Comparison of ENCODE assay signal across 29 cellular contexts in genomic region chr10:13337827-13338196, GRCh38. TPM values are rescaled to one million over a fixed set of nuclear protein-coding genes. Genes with fewer than 3 reads are reported as not detected.
DNase-seq lines count a peak whose midpoint lies in the region; ATAC-seq, FAIRE-seq and TF ChIP-seq lines count a peak whose summit lies in the region.
"Had no signal": no experiment of that assay in that cellular context is flagged by ENCODE, and none has a peak within 500 bp of the region (broad histone marks: within the 10 kb centered on the region; RNA-seq: fewer than 3 reads in every experiment).

No MANE protein-coding gene starts in this region.

- FAIRE-seq in HepG2 (lab: Jason Lieb, UNC): no peak
- FAIRE-seq: bronchial epithelial cell, G401.6 had no signal

- H3K36me3 ChIP-seq in liver (ENCODE audit: control insufficient read depth in 4 of 4, insufficient read depth in 3 of 4, low read depth in 1 of 4, low read length in 3 of 4) (peaks cover 6 to 13% (median 7%) of the 10 kb centered on the region in 4 donors), HepG2 (replicated peaks in 1 of 2; ENCODE audit: control insufficient read depth in 1 of 2, insufficient read depth in 2 of 2, low read length in 2 of 2) (peaks cover 9 to 44% of the 10 kb centered on the region in 2 experiments), mesenchymal stem cell (ENCODE audit: control insufficient read depth in 1 of 2, insufficient read depth in 2 of 2, low read depth in 1 of 2, low read length in 2 of 2) (peaks cover 30 to 34% of the 10 kb centered on the region in 2 experiments)

- H3K23ac ChIP-seq in mesenchymal stem cell (ENCODE audit: low read length in 2 of 2): no peak overlapping the region

- no peak for TF ChIP-seq POLR2A in HepG2 (IDR thresholded peaks at IDR 0.05; ENCODE audit: insufficient read depth in 1 of 2, low read depth in 2 of 2, low read length in 2 of 2)

- TF ChIP-seq EP300 in HepG2 (IDR thresholded peaks at IDR 0.05; ENCODE audit: low read depth in 2 of 2, low read length in 2 of 2): no peak
- TF ChIP-seq EP300 in HepG2 (CRISPR knock-in tag; IDR thresholded peaks at IDR 0.05; ENCODE audit: borderline replicate concordance): no peak

- 54% methylated on average over 6 of the region's 6 CpGs for whole genome bisulfite sequencing in liver
- whole genome bisulfite sequencing in HepG2 (ENCODE audit: low lambda C conversion rate): 94% methylated on average over 6 of the region's 6 CpGs
- WGBS in mesenchymal stem cell: 95% methylated on average over 4 of the region's 6 CpGs

- H4K20me1 ChIP-seq in HepG2 (ENCODE audit: insufficient read depth, low read length): no peaks in the 10 kb centered on the region

- H3K4me1 ChIP-seq in liver (ENCODE audit: control insufficient read depth in 4 of 4, insufficient read depth in 4 of 4, low read length in 3 of 4) (peaks cover 0 to 12% (median 2%) of the 10 kb centered on the region in 4 donors), HepG2 (ENCODE audit: insufficient read depth, low read length) (no peaks in the 10 kb centered on the region), mesenchymal stem cell (ENCODE audit: control insufficient read depth, insufficient read depth, low read depth, low read length) (peaks cover 2% of the 10 kb centered on the region)

- TF ChIP-seq CTCF in liver (IDR thresholded peaks at IDR 0.05; ENCODE audit: low read depth, low read length, missing input control): no peak
- TF ChIP-seq CTCF in HepG2 (CRISPR knock-in tag; IDR thresholded peaks at IDR 0.05): no peak
- no peak for TF ChIP-seq CTCF in brain (conservative IDR thresholded peaks at IDR 0.05)

- DNase-seq in HepG2 (ENCODE audit: low spot score) (no peak), mesenchymal stem cell (no peak), G401 (ENCODE audit: low spot score) (no peak), NK-92 (lab: John Stamatoyannopoulos, UW; ENCODE audit: unreplicated experiment) (no peak), DMS79 (lab: John Stamatoyannopoulos, UW) (no peak)
- DNase-seq: ACHN; activated CD4-positive, alpha-beta T cell treated with anti-CD3 and anti-CD28 coated beads, Interleukin-2, amount 50 U/mL, for 48 hours; activated CD8-positive, alpha-beta memory T cell treated with anti-CD3 and anti-CD28 coated beads, Interleukin-2, amount 50 U/mL, for 48 hours; gastrocnemius medialis; HCEC 1CT; Karpas-422; left ventricle myocardium superior; midbrain; NCI-H1436 treated with DMSO at 0.1 percent for 48 hours; NCI-H446 treated with DMSO at 0.1 percent for 48 hours; OCI-M1; stimulated activated CD4-positive, alpha-beta T cell treated with anti-CD3 and anti-CD28 coated beads, Interleukin-1b, Interleukin-23, amount 100 ng/mL, for 48 hours; T1000; trophoblast cell; WERI-Rb-1 had no signal

- H3K27me3 Mint-ChIP-seq in brain: no peaks in the 10 kb centered on the region
- H3K27me3 Mint-ChIP-seq: activated naive CD4-positive, alpha-beta T cell treated with anti-CD3 and anti-CD28 coated beads, Interleukin-2, amount 50 U/mL, for 24 hours had no signal

- in situ Hi-C loops in HepG2 (cut with HindIII; ENCODE audit: extremely low pct_ligation_motif_present, low pct_unique_long_range_greater_than_20kb) (no loop called here), G401 (cut with HindIII; ENCODE audit: low sequenced_read_pairs) (no loop called here)

- ATAC-seq in HepG2 (no peak), GM18520 (IDR thresholded peaks at IDR 0.05; ENCODE audit: unreplicated experiment) (no peak)
- ATAC-seq: gastrocnemius medialis had no signal

- H3K9ac ChIP-seq in liver (ENCODE audit: low read depth in 1 of 2, low read length in 2 of 2): no peak overlapping the region
- H3K9ac ChIP-seq in HepG2 (ENCODE audit: insufficient read depth, low read depth, low read length): no peak overlapping the region
- H3K9ac ChIP-seq in mesenchymal stem cell (ENCODE audit: low read length): peak overlapping the region; percentile 51

- H3K4me2 ChIP-seq in HepG2 (ENCODE audit: low read depth, low read length): no peak overlapping the region
- no peak overlapping the region for H3K4me2 ChIP-seq in mesenchymal stem cell (ENCODE audit: low read length, poor library complexity, severe bottlenecking)
- H3K4me2 ChIP-seq: smooth muscle cell had no signal

- H3K4me3 ChIP-seq in liver (ENCODE audit: low read depth in 1 of 3, low read length in 3 of 3): no peak overlapping the region
- H3K4me3 ChIP-seq in HepG2 (replicated peaks in 1 of 3; ENCODE audit: insufficient read depth in 1 of 3, low read depth in 2 of 3, low read length in 3 of 3): no peak overlapping the region
- H3K4me3 ChIP-seq in mesenchymal stem cell (ENCODE audit: insufficient read depth in 1 of 2, low read depth in 1 of 2, low read length in 2 of 2): no peak overlapping the region
- H3K4me3 ChIP-seq: gastrocnemius medialis, smooth muscle cell had no signal

- no peak overlapping the region for H3K14ac ChIP-seq in mesenchymal stem cell (ENCODE audit: low read length in 2 of 2)

- peaks cover 42% of the 10 kb centered on the region for H3K4me1 Mint-ChIP-seq in brain

- H3K79me1 ChIP-seq in mesenchymal stem cell (replicated peaks; ENCODE audit: low read length, poor library complexity, severe bottlenecking): peaks cover 48% of the 10 kb centered on the region

- CTCF ChIA-PET in HepG2 (lab: Yijun Ruan, JAX; ENCODE audit: low intra/inter-chr PET ratio, low total read pairs): no interaction called here

- peak overlapping the region in 4 of 5 experiments; percentile 28 to 89 (median 84) for H3K27ac Mint-ChIP-seq in brain
- H3K27ac Mint-ChIP-seq: activated naive CD4-positive, alpha-beta T cell treated with anti-CD3 and anti-CD28 coated beads, Interleukin-2, amount 50 U/mL, for 24 hours had no signal

- no peak overlapping the region for H3K4me3 Mint-ChIP-seq in brain
- H3K4me3 Mint-ChIP-seq: activated naive CD4-positive, alpha-beta T cell treated with anti-CD3 and anti-CD28 coated beads, Interleukin-2, amount 50 U/mL, for 24 hours; nephron had no signal

- H2BK12ac ChIP-seq in mesenchymal stem cell (ENCODE audit: low read length in 2 of 2): no peak overlapping the region

- H3K27me3 ChIP-seq in liver (ENCODE audit: control insufficient read depth in 4 of 4, insufficient read depth in 4 of 4, low read length in 3 of 4): no peaks in the 10 kb centered on the region
- H3K27me3 ChIP-seq in HepG2 (ENCODE audit: control insufficient read depth in 1 of 2, insufficient read depth in 2 of 2, low read length in 2 of 2): no peaks in the 10 kb centered on the region
- no peaks in the 10 kb centered on the region for H3K27me3 ChIP-seq in mesenchymal stem cell (ENCODE audit: control insufficient read depth in 1 of 2, insufficient read depth in 1 of 2, low read length in 2 of 2)
- H3K27me3 ChIP-seq: gastrocnemius medialis had no signal

- no peak overlapping the region for H2AK5ac ChIP-seq in mesenchymal stem cell (ENCODE audit: low read length, severe bottlenecking)

- no TSS peak for BruUV-seq in HepG2 (replicated peaks; lab: Mats Ljungman, UMichigan)

- H3K4ac ChIP-seq in mesenchymal stem cell (ENCODE audit: low read depth in 1 of 2, low read length in 2 of 2): no peak overlapping the region

- H2AFZ ChIP-seq in HepG2 (ENCODE audit: low read length) (no peak overlapping the region), mesenchymal stem cell (ENCODE audit: low read depth, low read length) (no peak overlapping the region)

- POLR2A ChIA-PET in HepG2 (lab: Yijun Ruan, JAX): no interaction called here

- no peak overlapping the region for H4K91ac ChIP-seq in mesenchymal stem cell (ENCODE audit: low read length)

- H2BK5ac ChIP-seq in mesenchymal stem cell (ENCODE audit: low read depth, low read length, poor library complexity, severe bottlenecking): no peak overlapping the region

- H3K27ac ChIP-seq in liver (ENCODE audit: low read depth in 1 of 2, low read length in 2 of 2): no peak overlapping the region
- no peak overlapping the region for H3K27ac ChIP-seq in HepG2 (ENCODE audit: extremely low read length, insufficient read depth, low read length)
- H3K27ac ChIP-seq in mesenchymal stem cell (ENCODE audit: low read length, poor library complexity, severe bottlenecking): no peak overlapping the region
- H3K27ac ChIP-seq: coronary artery, gastrocnemius medialis, WERI-Rb-1 had no signal

- intact Hi-C loops in HepG2 (cut with micrococcal nuclease; ENCODE audit: unreplicated experiment): no loop called here

- H2BK120ac ChIP-seq in mesenchymal stem cell (ENCODE audit: low read depth, low read length): no peak overlapping the region

- H3K79me2 ChIP-seq in HepG2 (ENCODE audit: insufficient read depth, low read length): peaks cover 9% of the 10 kb centered on the region

- no peak overlapping the region for H2BK15ac ChIP-seq in mesenchymal stem cell (ENCODE audit: low read depth, poor library complexity, severe bottlenecking)

- peaks cover 64% of the 10 kb centered on the region for H3K36me3 Mint-ChIP-seq in brain

- H3K9me3 ChIP-seq in liver (ENCODE audit: control insufficient read depth in 4 of 4, low read length in 3 of 4) (no peaks in the 10 kb centered on the region), HepG2 (ENCODE audit: low read length) (no peaks in the 10 kb centered on the region), mesenchymal stem cell (ENCODE audit: control insufficient read depth, low read length) (no peaks in the 10 kb centered on the region)
- H3K9me3 ChIP-seq: gastrocnemius medialis had no signal

- TF ChIP-seq RAD21 in liver (IDR thresholded peaks at IDR 0.05): no peak
- no peak for TF ChIP-seq RAD21 in HepG2 (CRISPR knock-in tag; IDR thresholded peaks at IDR 0.05)

- no peak overlapping the region for H3K18ac ChIP-seq in mesenchymal stem cell (ENCODE audit: low read depth in 1 of 2, low read length in 2 of 2)

- no peak overlapping the region for H4K8ac ChIP-seq in mesenchymal stem cell (ENCODE audit: low read length)

- no peaks in the 10 kb centered on the region for H3K9me3 Mint-ChIP-seq in brain
- H3K9me3 Mint-ChIP-seq: activated naive CD4-positive, alpha-beta T cell treated with anti-CD3 and anti-CD28 coated beads, Interleukin-2, amount 50 U/mL, for 24 hours; nephron had no signal

RNA-seq across cellular contexts. Expression of gene SEPHS1, which starts 10.3 kb away (rescaled TPM):
- total RNA-seq in liver (10 to 100 TPM; 21.9 to 39.3 TPM), HepG2 (2016; rRNA removed; fragmentation: Illumina TruSeq; extraction: Trizol) (61.5 and 76.0 TPM in 2 replicates)
- polyA plus RNA-seq in liver (10 to 100 TPM; 10.4 to 34.7 TPM), HepG2 (2011; rRNA removed) (52.3 and 57.8 TPM in 2 replicates), brain (ENCODE audit: insufficient read depth, low read depth, low replicate concordance) (124 TPM)
- 81.7 and 82.0 TPM in 2 replicates for total RNA-seq in HepG2 (2016; cell fraction: cytosol; rRNA removed; fragmentation: Illumina TruSeq; extraction: Trizol; ENCODE audit: low read depth)
- 64.7 and 68.6 TPM in 2 replicates for total RNA-seq in HepG2 (2016; cell fraction: insoluble cytoplasmic fraction; rRNA removed; fragmentation: Illumina TruSeq; extraction: Trizol)
- 145 and 152 TPM in 2 replicates for total RNA-seq in HepG2 (2016; cell fraction: membrane; rRNA removed; fragmentation: Illumina TruSeq; extraction: Trizol)
- 26.6 and 33.5 TPM in 2 replicates for total RNA-seq in HepG2 (2016; cell fraction: nucleus; rRNA removed; fragmentation: Illumina TruSeq; extraction: Trizol)
- polyA plus RNA-seq in HepG2 (2011; cell fraction: cytosol; rRNA removed): 37.6 and 45.1 TPM in 2 replicates
- 19.5 and 19.9 TPM in 2 replicates for polyA plus RNA-seq in HepG2 (2011; cell fraction: nucleus; rRNA removed)
- 32.9 and 36.4 TPM in 2 replicates for polyA plus RNA-seq in HepG2 (2012)
- polyA plus RNA-seq in HepG2 (2016; cell fraction: cytosol; fragmentation: Illumina TruSeq; extraction: Trizol; ENCODE audit: low read depth): 167 and 171 TPM in 2 replicates
- polyA plus RNA-seq in HepG2 (2016; cell fraction: insoluble cytoplasmic fraction; fragmentation: Illumina TruSeq; extraction: Trizol; ENCODE audit: low read depth): 95.6 and 112 TPM in 2 replicates
- 189 and 199 TPM in 2 replicates for polyA plus RNA-seq in HepG2 (2016; cell fraction: membrane; fragmentation: Illumina TruSeq; extraction: Trizol; ENCODE audit: low read depth)
- 67.4 and 69.2 TPM in 2 replicates for polyA plus RNA-seq in HepG2 (2016; cell fraction: nucleus; fragmentation: Illumina TruSeq; extraction: Trizol; ENCODE audit: insufficient read depth, low read depth)
- 44.9 and 79.2 TPM in 2 replicates for polyA minus RNA-seq in HepG2 (2011; rRNA and poly(A)+ RNA removed; ENCODE audit: low replicate concordance)
- polyA minus RNA-seq in HepG2 (2011; cell fraction: cytosol; rRNA and poly(A)+ RNA removed): 26.9 and 32.6 TPM in 2 replicates
- 18.8 and 19.8 TPM in 2 replicates for polyA minus RNA-seq in HepG2 (2011; cell fraction: nucleus; rRNA and poly(A)+ RNA removed)
- polyA plus RNA-seq in mesenchymal stem cell (2013, experiment 1 of 2): 33.7 TPM
- polyA plus RNA-seq in mesenchymal stem cell (2013, experiment 2 of 2): 34.2 TPM
- total RNA-seq in G401 (2014; rRNA removed; shearing (Covaris generic)): 77.1 and 134 TPM in 2 replicates

RNA-seq across cellular contexts. Expression of gene PHYH, which starts 37.9 kb away (rescaled TPM):
- total RNA-seq in liver: 10 to 100 TPM; 45.4 to 70.7 TPM
- 100 to 1,000 TPM; 103 to 139 TPM for polyA plus RNA-seq in liver
- total RNA-seq in HepG2 (2016; rRNA removed; fragmentation: Illumina TruSeq; extraction: Trizol): 34.5 and 47.9 TPM in 2 replicates
- total RNA-seq in HepG2 (2016; cell fraction: cytosol; rRNA removed; fragmentation: Illumina TruSeq; extraction: Trizol; ENCODE audit: low read depth): 17.6 and 21.7 TPM in 2 replicates
- 36.1 and 49.8 TPM in 2 replicates for total RNA-seq in HepG2 (2016; cell fraction: insoluble cytoplasmic fraction; rRNA removed; fragmentation: Illumina TruSeq; extraction: Trizol)
- 20.3 and 22.2 TPM in 2 replicates for total RNA-seq in HepG2 (2016; cell fraction: membrane; rRNA removed; fragmentation: Illumina TruSeq; extraction: Trizol)
- total RNA-seq in HepG2 (2016; cell fraction: nucleus; rRNA removed; fragmentation: Illumina TruSeq; extraction: Trizol): 18.4 and 18.8 TPM in 2 replicates
- polyA plus RNA-seq in HepG2 (2011; rRNA removed): 27.2 and 37.4 TPM in 2 replicates
- 27.7 and 38.9 TPM in 2 replicates for polyA plus RNA-seq in HepG2 (2011; cell fraction: cytosol; rRNA removed)
- 12.7 and 24.3 TPM in 2 replicates for polyA plus RNA-seq in HepG2 (2011; cell fraction: nucleus; rRNA removed)
- 47.7 and 75.4 TPM in 2 replicates for polyA plus RNA-seq in HepG2 (2012)
- 14.6 and 17.7 TPM in 2 replicates for polyA plus RNA-seq in HepG2 (2016; cell fraction: cytosol; fragmentation: Illumina TruSeq; extraction: Trizol; ENCODE audit: low read depth)
- 78.2 and 81.4 TPM in 2 replicates for polyA plus RNA-seq in HepG2 (2016; cell fraction: insoluble cytoplasmic fraction; fragmentation: Illumina TruSeq; extraction: Trizol; ENCODE audit: low read depth)
- polyA plus RNA-seq in HepG2 (2016; cell fraction: membrane; fragmentation: Illumina TruSeq; extraction: Trizol; ENCODE audit: low read depth): 22.5 and 25.2 TPM in 2 replicates
- polyA plus RNA-seq in HepG2 (2016; cell fraction: nucleus; fragmentation: Illumina TruSeq; extraction: Trizol; ENCODE audit: insufficient read depth, low read depth): 38.1 and 38.4 TPM in 2 replicates
- 7.2 and 13.5 TPM in 2 replicates for polyA minus RNA-seq in HepG2 (2011; rRNA and poly(A)+ RNA removed; ENCODE audit: low replicate concordance)
- polyA minus RNA-seq in HepG2 (2011; cell fraction: cytosol; rRNA and poly(A)+ RNA removed): 9.4 and 13.2 TPM in 2 replicates
- 12.2 and 17.8 TPM in 2 replicates for polyA minus RNA-seq in HepG2 (2011; cell fraction: nucleus; rRNA and poly(A)+ RNA removed)
- 37.0 TPM for polyA plus RNA-seq in brain (ENCODE audit: insufficient read depth, low read depth, low replicate concordance)
- 31.3 TPM for polyA plus RNA-seq in mesenchymal stem cell (2013, experiment 1 of 2)
- 33.9 TPM for polyA plus RNA-seq in mesenchymal stem cell (2013, experiment 2 of 2)
- total RNA-seq in G401 (2014; rRNA removed; shearing (Covaris generic)): 32.9 and 43.3 TPM in 2 replicates
